13 cellular contexts compared by ENCODE assay signal in the genomic region with DNA sequence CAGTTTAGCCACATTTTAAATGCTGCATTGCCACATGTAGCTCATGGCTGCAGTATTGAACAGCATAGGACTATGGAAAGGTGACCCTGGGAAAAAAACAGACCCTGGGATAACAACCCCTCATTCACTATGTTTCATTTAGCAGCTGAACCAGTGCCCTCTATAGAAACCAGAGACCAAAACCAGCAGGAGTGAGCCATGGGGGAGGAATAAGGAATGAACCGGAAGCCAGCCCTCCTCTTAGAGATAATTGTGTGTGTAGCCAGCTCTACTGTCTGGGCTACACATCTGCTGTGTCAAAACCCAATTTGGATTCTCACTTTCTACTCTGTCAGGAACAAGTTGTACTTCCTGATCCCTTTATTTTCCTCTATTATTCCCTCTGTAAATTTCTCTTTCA.
A peak's percentile ranks its signal among the peaks of the same experiment; 100 is the strongest.
DNase-seq lines count a peak whose midpoint lies in the region; ATAC-seq, FAIRE-seq and TF ChIP-seq lines count a peak whose summit lies in the region.
"Had no signal": no experiment of that assay in that cellular context is flagged by ENCODE, and none has a peak within 500 bp of the region (broad histone marks: within the 10 kb centered on the region; RNA-seq: fewer than 3 reads in every experiment).

No MANE protein-coding gene starts in this region.

- H3K27ac ChIP-seq in SK-N-MC = no peak overlapping the region

- H3K36me3 ChIP-seq in H7 (replicated peaks; ENCODE audit: control insufficient read depth, insufficient read depth, low read length) (no peaks in the 10 kb centered on the region), SK-N-MC (ENCODE audit: insufficient read depth, low read length) (no peaks in the 10 kb centered on the region)
- H3K36me3 ChIP-seq: MG63 had no signal

- no peak for TF ChIP-seq POLR2A in H54 (IDR thresholded peaks at IDR 0.05; ENCODE audit: low read depth, low read length)

- FAIRE-seq in H54 (lab: Jason Lieb, UNC) (no peak), frontal cortex (lab: Jason Lieb, UNC) (no peak)
- FAIRE-seq: D721Med had no signal

- H3K4me3 ChIP-seq in H7 (ENCODE audit: insufficient read depth, low read depth, low read length) (no peak overlapping the region), SK-N-MC (no peak overlapping the region)
- H3K4me3 ChIP-seq: MG63 had no signal

- no peaks in the 10 kb centered on the region for H3K27me3 ChIP-seq in H7 (ENCODE audit: control insufficient read depth, insufficient read depth, low read length)
- H3K27me3 ChIP-seq: MG63 had no signal

- H3K9ac ChIP-seq in SK-N-MC (ENCODE audit: insufficient read length) = no peak overlapping the region

- peak; percentile 49 for DNase-seq in H7
- peak; percentile 3 for DNase-seq in SK-N-MC (ENCODE audit: low read depth, low spot score)
- DNase-seq in iPS-NIHi7 (ENCODE audit: extremely low spot score) = peak; percentile 40
- peak; percentile 18 for DNase-seq in superior temporal gyrus (ENCODE audit: extremely low spot score)
- DNase-seq in H54 (ENCODE audit: insufficient read length, low spot score) = no peak
- no peak for DNase-seq in frontal cortex (ENCODE audit: low spot score in 2 of 2)
- DNase-seq: CD8-positive, alpha-beta T cell; MG63; NCI-H1105; NCI-H1694 treated with DMSO at 0.1 percent for 48 hours; SHP77 treated with DMSO at 0.1 percent for 48 hours had no signal

- no peak for ATAC-seq in HG02840 (IDR thresholded peaks at IDR 0.05; ENCODE audit: low FRiP score, unreplicated experiment)
- ATAC-seq: CD8-positive, alpha-beta T cell had no signal

- no peaks in the 10 kb centered on the region for H3K9me3 ChIP-seq in SK-N-MC (ENCODE audit: low read depth, low read length)
- H3K9me3 ChIP-seq: MG63 had no signal

Comparison
In these comparisons a context has a peak if more than half of its experiments do, and no peak if none do; other contexts are left out.
1. DNase-seq: peak in H7 (single experiment), SK-N-MC (single experiment), iPS-NIHi7 (single experiment) and superior temporal gyrus (single experiment); none in H54 (single experiment) and frontal cortex (0 of 2).